ENCODE assay signal across 1 cellular context in the genomic region with DNA sequence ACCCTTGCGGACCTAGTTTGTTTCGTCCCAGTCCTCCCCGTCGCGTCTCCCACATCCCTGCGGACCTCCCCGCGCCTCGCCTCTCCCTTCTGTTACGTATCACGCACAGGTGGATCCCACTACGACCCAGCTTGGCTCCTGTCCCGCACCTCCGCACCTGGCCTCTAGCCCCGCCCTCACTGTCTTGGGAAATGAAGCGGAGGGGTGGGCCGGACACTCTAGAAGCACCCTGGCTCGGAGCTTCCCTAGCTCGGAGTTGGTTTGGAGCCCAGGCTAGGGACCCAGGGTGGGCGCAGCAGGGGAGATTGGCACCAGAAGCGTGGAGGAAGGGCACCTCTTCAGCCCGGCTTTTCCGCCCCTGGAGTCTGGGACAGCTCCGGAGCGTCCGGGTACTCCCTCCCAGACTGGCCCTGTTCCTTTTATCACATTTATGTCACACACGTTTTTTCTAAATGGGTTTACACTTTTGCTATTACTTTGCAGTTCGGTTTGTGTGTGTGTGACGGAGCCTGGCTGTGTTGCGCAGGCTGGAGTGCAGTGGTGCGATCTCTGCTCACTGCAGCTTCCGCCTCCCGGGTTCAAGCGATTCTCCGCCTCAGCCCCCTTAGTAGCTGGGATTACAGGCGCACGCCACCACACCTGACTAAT.
TF ChIP-seq lines count a peak whose summit lies in the region.

No MANE protein-coding gene starts in this region.

TF ChIP-seq in A549, 52 proteins besides CTCF, POLR2A, EP300 and RAD21:
- TF ChIP-seq, protein P1, sequence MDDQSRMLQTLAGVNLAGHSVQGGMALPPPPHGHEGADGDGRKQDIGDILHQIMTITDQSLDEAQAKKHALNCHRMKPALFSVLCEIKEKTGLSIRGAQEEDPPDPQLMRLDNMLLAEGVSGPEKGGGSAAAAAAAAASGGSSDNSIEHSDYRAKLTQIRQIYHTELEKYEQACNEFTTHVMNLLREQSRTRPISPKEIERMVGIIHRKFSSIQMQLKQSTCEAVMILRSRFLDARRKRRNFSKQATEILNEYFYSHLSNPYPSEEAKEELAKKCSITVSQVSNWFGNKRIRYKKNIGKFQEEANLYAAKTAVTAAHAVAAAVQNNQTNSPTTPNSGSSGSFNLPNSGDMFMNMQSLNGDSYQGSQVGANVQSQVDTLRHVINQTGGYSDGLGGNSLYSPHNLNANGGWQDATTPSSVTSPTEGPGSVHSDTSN (IDR thresholded peaks at IDR 0.05), result 0 out of 2 replicates have a peak, but pooled peaks have one; percentile 4
- 0 out of 2 replicates have a peak, but pooled peaks have one; percentile 30 for TF ChIP-seq TP53 (CRISPR knock-in tag; IDR thresholded peaks at IDR 0.05)
- TF ChIP-seq ZNF302 (CRISPR knock-in tag; IDR thresholded peaks at IDR 0.05), result no peak
- no peak for TF ChIP-seq ZC3H11A (IDR thresholded peaks at IDR 0.05)
- TF ChIP-seq BHLHE40 (IDR thresholded peaks at IDR 0.05; ENCODE audit: low read depth, low read length), result no peak
- TF ChIP-seq MYC (IDR thresholded peaks at IDR 0.05; ENCODE audit: borderline replicate concordance, low read length), result no peak
- TF ChIP-seq, protein P2, sequence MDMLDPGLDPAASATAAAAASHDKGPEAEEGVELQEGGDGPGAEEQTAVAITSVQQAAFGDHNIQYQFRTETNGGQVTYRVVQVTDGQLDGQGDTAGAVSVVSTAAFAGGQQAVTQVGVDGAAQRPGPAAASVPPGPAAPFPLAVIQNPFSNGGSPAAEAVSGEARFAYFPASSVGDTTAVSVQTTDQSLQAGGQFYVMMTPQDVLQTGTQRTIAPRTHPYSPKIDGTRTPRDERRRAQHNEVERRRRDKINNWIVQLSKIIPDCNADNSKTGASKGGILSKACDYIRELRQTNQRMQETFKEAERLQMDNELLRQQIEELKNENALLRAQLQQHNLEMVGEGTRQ (IDR thresholded peaks at IDR 0.05), result no peak
